ENCODE assay signal across 15 cellular contexts in the genomic region with DNA sequence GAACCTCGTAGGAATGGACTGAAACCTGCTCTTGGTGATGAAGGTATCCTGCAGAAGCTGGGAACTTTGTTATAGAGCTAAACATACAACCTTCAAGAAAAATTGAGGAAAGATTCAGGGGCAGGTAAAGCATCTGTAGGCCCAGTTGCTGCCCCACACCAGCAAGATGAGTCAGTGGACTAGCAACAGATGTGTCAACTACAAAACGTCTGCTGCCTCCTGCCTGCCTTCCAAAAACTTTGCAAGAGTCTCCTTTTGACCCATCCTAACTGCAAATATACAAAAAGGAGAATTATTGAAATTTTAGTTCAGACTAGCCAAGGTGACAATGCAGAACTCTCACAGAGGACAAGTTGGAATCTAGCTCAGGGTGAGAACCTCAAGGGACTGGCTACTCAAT.
"Had no signal": no experiment of that assay in that cellular context is flagged by ENCODE, and none has a peak within 500 bp of the region (broad histone marks: within the 10 kb centered on the region; RNA-seq: fewer than 3 reads in every experiment).

No MANE protein-coding gene starts in this region.

- H3K4me1 ChIP-seq: esophagus squamous epithelium, pancreas had no signal

- H3K27ac ChIP-seq: brain microvascular endothelial cell, dorsolateral prefrontal cortex, esophagus squamous epithelium, pancreas, thoracic aorta had no signal

- H3K27me3 ChIP-seq: brain microvascular endothelial cell, dorsolateral prefrontal cortex, esophagus squamous epithelium, pancreas had no signal

- H3K9me3 ChIP-seq: pancreas, thoracic aorta had no signal

- DNase-seq: activated CD4-positive, alpha-beta T cell treated with anti-CD3 and anti-CD28 coated beads, Interleukin-2, amount 50 U/mL, for 4 hours; activated CD8-positive, alpha-beta memory T cell treated with anti-CD3 and anti-CD28 coated beads, Interleukin-2, amount 10 ng/mL, durations not matched to agents 7 days and 5 days; activated effector memory CD4-positive, alpha-beta T cell treated with Interleukin-2 at 50 U/mL for 16 hours; activated T-cell treated with anti-CD3 and anti-CD28 coated beads, Interleukin-2, amount 50 U/mL, for 24 hours; brain microvascular endothelial cell; dorsolateral prefrontal cortex; esophagus squamous epithelium; glutamatergic neuron; left colon; pancreas; stimulated activated CD4-positive, alpha-beta T cell treated with anti-CD3 and anti-CD28 coated beads, Interleukin-15, amount 100 ng/mL, for 24 hours; stimulated activated CD4-positive, alpha-beta T cell treated with anti-CD3 and anti-CD28 coated beads, Interleukin-4, amount 100 ng/mL, for 24 hours; stimulated activated naive CD8-positive, alpha-beta T cell treated with anti-CD3 and anti-CD28 coated beads, Interleukin-15, amount 100 ng/mL, for 72 hours; T-helper 2 cell had no signal

- H3K4me3 ChIP-seq: dorsolateral prefrontal cortex, esophagus squamous epithelium, pancreas, thoracic aorta had no signal

- ATAC-seq: activated CD8-positive, alpha-beta memory T cell treated with anti-CD3 and anti-CD28 coated beads, Interleukin-2, amount 10 ng/mL, durations not matched to agents 7 days and 5 days; left colon; pancreas; stimulated activated naive CD8-positive, alpha-beta T cell treated with anti-CD3 and anti-CD28 coated beads, Interleukin-15, amount 100 ng/mL, for 72 hours had no signal

- H3K36me3 ChIP-seq: brain microvascular endothelial cell, esophagus squamous epithelium, pancreas, thoracic aorta had no signal
